8 cellular contexts compared by ENCODE assay signal in genomic region chr4:93199492-93199891, GRCh38.
DNase-seq lines count a peak whose midpoint lies in the region; ATAC-seq and TF ChIP-seq lines count a peak whose summit lies in the region.

No MANE protein-coding gene starts in this region.

- DNase-seq in COLO829 (ENCODE audit: low spot score) = peak; percentile 80
- peak; percentile 84 for DNase-seq in NCI-H345 (lab: John Stamatoyannopoulos, UW)
- no peak for DNase-seq in breast epithelium (ENCODE audit: low spot score in 2 of 2)
- DNase-seq in lower lobe of right lung = no peak
- no peak for DNase-seq in T-helper 1 cell
- DNase-seq in heart left ventricle = no peak

- H3K4me3 ChIP-seq in breast epithelium = no peak overlapping the region
- no peak overlapping the region for H3K4me3 ChIP-seq in lower lobe of right lung
- no peak overlapping the region for H3K4me3 ChIP-seq in heart left ventricle

- TF ChIP-seq POLR2A in breast epithelium (IDR thresholded peaks at IDR 0.05) (no peak), heart left ventricle (IDR thresholded peaks at IDR 0.05) (no peak)

- 28 to 48% (median 31%) methylated on average over 2 of the region's 2 CpGs for WGBS in heart left ventricle, 4 donors

- H3K36me3 ChIP-seq in breast epithelium (no peaks in the 10 kb centered on the region), lower lobe of right lung (no peaks in the 10 kb centered on the region), heart left ventricle (no peaks in the 10 kb centered on the region)

- H3K27ac ChIP-seq in breast epithelium = no peak overlapping the region
- no peak overlapping the region for H3K27ac ChIP-seq in lower lobe of right lung
- H3K27ac ChIP-seq in heart left ventricle = no peak overlapping the region

- ATAC-seq in HG02610 (IDR thresholded peaks at IDR 0.05; ENCODE audit: unreplicated experiment) = peak; percentile 46
- ATAC-seq in lower lobe of right lung = peak in 1 of 2 donors; percentile 72
- ATAC-seq in GM18867 (IDR thresholded peaks at IDR 0.05; ENCODE audit: unreplicated experiment) = no peak
- ATAC-seq in heart left ventricle = no peak

- intact Hi-C loops in breast epithelium (cut with DNase I; ENCODE audit: low total_unique reads) = no loop called here
- intact Hi-C loops in lower lobe of right lung (cut with DNase I) = no loop called here
- intact Hi-C loops in heart left ventricle (cut with DNase I) = no loop called here

- no peaks in the 10 kb centered on the region for H3K4me1 ChIP-seq in breast epithelium
- H3K4me1 ChIP-seq in lower lobe of right lung = no peaks in the 10 kb centered on the region
- H3K4me1 ChIP-seq in heart left ventricle = no peaks in the 10 kb centered on the region

- H3K9me3 ChIP-seq in breast epithelium (no peaks in the 10 kb centered on the region), lower lobe of right lung (no peaks in the 10 kb centered on the region), heart left ventricle (no peaks in the 10 kb centered on the region)

- H3K27me3 ChIP-seq in breast epithelium (no peaks in the 10 kb centered on the region), lower lobe of right lung (ENCODE audit: low read depth) (no peaks in the 10 kb centered on the region), heart left ventricle (no peaks in the 10 kb centered on the region)

- peak in 2 of 3 donors; percentile 30 to 37 for TF ChIP-seq CTCF in breast epithelium (IDR thresholded peaks at IDR 0.05)
- peak; percentile 35 for TF ChIP-seq CTCF in lower lobe of right lung (IDR thresholded peaks at IDR 0.05)
- TF ChIP-seq CTCF in heart left ventricle (IDR thresholded peaks at IDR 0.05) = peak in 3 of 12 donors; percentile 10 to 37 (median 32)

Comparison
In these comparisons a context has a peak if more than half of its experiments do, and no peak if none do; other contexts are left out.
1. DNase-seq: peak in COLO829 (single experiment) and NCI-H345 (single experiment); none in breast epithelium (0 of 2), lower lobe of right lung (single experiment), T-helper 1 cell (0 of 5) and heart left ventricle (0 of 5).